In the genomic region with DNA sequence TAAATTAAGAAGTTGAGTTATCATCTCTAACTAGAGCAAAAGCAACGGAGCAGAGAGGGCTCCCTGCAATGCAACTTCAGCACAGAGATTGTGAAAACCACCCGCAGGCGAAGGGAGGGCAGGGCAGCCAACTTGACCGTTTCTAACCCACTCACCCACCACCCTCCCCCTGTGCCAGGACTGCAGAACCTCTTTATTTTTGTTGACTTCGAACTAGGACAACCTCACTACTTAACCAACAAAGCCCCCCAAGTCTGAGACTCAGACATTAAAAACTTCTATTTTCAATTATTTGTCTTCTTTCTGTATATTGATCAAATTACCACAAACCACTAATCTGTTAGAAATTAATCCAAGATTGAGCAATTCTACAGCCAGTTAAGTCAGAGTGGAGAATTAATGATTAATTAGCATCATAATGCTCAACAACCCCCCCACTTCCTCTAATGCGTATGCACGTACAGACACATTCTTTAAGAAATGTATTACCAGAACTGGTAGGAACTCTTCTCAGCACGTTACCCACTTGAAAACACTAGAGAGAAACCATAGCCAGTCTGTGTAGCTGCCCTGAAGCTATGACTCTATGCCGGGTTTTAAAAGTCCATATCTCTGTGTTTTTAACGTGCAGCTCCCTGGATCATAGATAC, we compare ENCODE assay signal across 9 cellular contexts. TPM values are rescaled to one million over a fixed set of nuclear protein-coding genes. Genes with fewer than 3 reads are reported as not detected.
DNase-seq lines count a peak whose midpoint lies in the region; ATAC-seq, FAIRE-seq and TF ChIP-seq lines count a peak whose summit lies in the region.
"Had no signal": no experiment of that assay in that cellular context is flagged by ENCODE, and none has a peak within 500 bp of the region (broad histone marks: within the 10 kb centered on the region; RNA-seq: fewer than 3 reads in every experiment).

No MANE protein-coding gene starts in this region.

- intact Hi-C loops in dendritic cell treated with granulocyte-macrophage colony-stimulating factor and Interleukin-4, amounts not matched to agents 40 ng/mL and 50 ng/mL, for 4 days (cut with micrococcal nuclease), result loop anchor here (5.0 to 10.0 kb wide), 2 partner anchors 43 to 66 kb away; no protein-coding TSS in a partner anchor
- intact Hi-C loops in sigmoid colon (cut with DNase I), result loop anchor here (2.0 to 5.0 kb wide), 3 partner anchors 32 to 223 kb away; partner anchors contain the start of genes ABTB1 and MCM2

- peak overlapping the region; percentile 26 for H3K4me3 Mint-ChIP-seq in dendritic cell treated with granulocyte-macrophage colony-stimulating factor and Interleukin-4, amounts not matched to agents 40 ng/mL and 50 ng/mL, for 4 days
- no peak overlapping the region for H3K4me3 Mint-ChIP-seq in activated CD8-positive, alpha-beta T cell treated with anti-CD3 and anti-CD28 coated beads, Interleukin-2, amount 10 ng/mL, durations not matched to agents 7 days and 5 days

- no peaks in the 10 kb centered on the region for H3K27me3 ChIP-seq in sigmoid colon

- H3K4me1 Mint-ChIP-seq in dendritic cell treated with granulocyte-macrophage colony-stimulating factor and Interleukin-4, amounts not matched to agents 40 ng/mL and 50 ng/mL, for 4 days (ENCODE audit: low read depth), result peaks cover 62% of the 10 kb centered on the region
- H3K4me1 Mint-ChIP-seq in activated CD8-positive, alpha-beta T cell treated with anti-CD3 and anti-CD28 coated beads, Interleukin-2, amount 10 ng/mL, durations not matched to agents 7 days and 5 days (ENCODE audit: low read depth), result peaks cover 35% of the 10 kb centered on the region

- WGBS in sigmoid colon, 2 donors, result 45 to 52% methylated on average over 10 of the region's 10 CpGs

- H3K27me3 Mint-ChIP-seq in dendritic cell treated with granulocyte-macrophage colony-stimulating factor and Interleukin-4, amounts not matched to agents 40 ng/mL and 50 ng/mL, for 4 days, result peaks cover 28% of the 10 kb centered on the region
- H3K27me3 Mint-ChIP-seq in activated CD8-positive, alpha-beta T cell treated with anti-CD3 and anti-CD28 coated beads, Interleukin-2, amount 10 ng/mL, durations not matched to agents 7 days and 5 days (ENCODE audit: low read depth), result peaks cover 51% of the 10 kb centered on the region

- H3K27ac Mint-ChIP-seq in dendritic cell treated with granulocyte-macrophage colony-stimulating factor and Interleukin-4, amounts not matched to agents 40 ng/mL and 50 ng/mL, for 4 days, result peak overlapping the region; percentile 48
- no peak overlapping the region for H3K27ac Mint-ChIP-seq in activated CD8-positive, alpha-beta T cell treated with anti-CD3 and anti-CD28 coated beads, Interleukin-2, amount 10 ng/mL, durations not matched to agents 7 days and 5 days

- H3K4me1 ChIP-seq in sigmoid colon, result peaks cover 0 to 51% (median 38%) of the 10 kb centered on the region in 4 donors

- TF ChIP-seq EP300 in sigmoid colon (IDR thresholded peaks at IDR 0.05), result no peak

- TF ChIP-seq CTCF in sigmoid colon (IDR thresholded peaks at IDR 0.05), result peak in 3 of 4 experiments; percentile 11 to 29 (median 13)

- peak overlapping the region; percentile 88 to 94 (median 89) for H3K27ac ChIP-seq in sigmoid colon

- no peak for FAIRE-seq in GM12891 (lab: Jason Lieb, UNC)

- H3K36me3 ChIP-seq in sigmoid colon, result peaks cover 0 to 15% (median 9%) of the 10 kb centered on the region in 4 donors

- POLR2A ChIA-PET in activated CD8-positive, alpha-beta T cell treated with anti-CD3 and anti-CD28 coated beads, Interleukin-2, amount 10 ng/mL, durations not matched to agents 7 days and 5 days (lab: Charles Lee), result interaction anchor here (1.0 kb wide), 1 partner anchor 21 kb away, joined by 3 read pairs; no protein-coding TSS in a partner anchor

- peaks cover 23% of the 10 kb centered on the region for H3K36me3 Mint-ChIP-seq in dendritic cell treated with granulocyte-macrophage colony-stimulating factor and Interleukin-4, amounts not matched to agents 40 ng/mL and 50 ng/mL, for 4 days (ENCODE audit: low read depth)
- peaks cover 2% of the 10 kb centered on the region for H3K36me3 Mint-ChIP-seq in activated CD8-positive, alpha-beta T cell treated with anti-CD3 and anti-CD28 coated beads, Interleukin-2, amount 10 ng/mL, durations not matched to agents 7 days and 5 days (ENCODE audit: low read depth)

- no peaks in the 10 kb centered on the region for H3K9me3 Mint-ChIP-seq in dendritic cell treated with granulocyte-macrophage colony-stimulating factor and Interleukin-4, amounts not matched to agents 40 ng/mL and 50 ng/mL, for 4 days
- H3K9me3 Mint-ChIP-seq in activated CD8-positive, alpha-beta T cell treated with anti-CD3 and anti-CD28 coated beads, Interleukin-2, amount 10 ng/mL, durations not matched to agents 7 days and 5 days (ENCODE audit: insufficient read depth), result no peaks in the 10 kb centered on the region

- H3K4me3 ChIP-seq in sigmoid colon, result peak overlapping the region in 2 of 4 donors; percentile 92 to 95

- no peak for DNase-seq in GM12891 (ENCODE audit: insufficient read length, low spot score)
- peak; percentile 55 for DNase-seq in HuH-7.5 (ENCODE audit: low spot score)
- no peak for DNase-seq in sigmoid colon
- DNase-seq in activated CD8-positive, alpha-beta T cell treated with anti-CD3 and anti-CD28 coated beads, Interleukin-2, amount 10 ng/mL, durations not matched to agents 7 days and 5 days, result no peak
- DNase-seq in pons (ENCODE audit: low spot score), result no peak
- DNase-seq: NCI-H526 treated with DMSO at 0.1 percent for 48 hours had no signal

- no peak for ATAC-seq in activated CD8-positive, alpha-beta T cell treated with anti-CD3 and anti-CD28 coated beads, Interleukin-2, amount 10 ng/mL, durations not matched to agents 7 days and 5 days
- ATAC-seq in GM19397 (IDR thresholded peaks at IDR 0.05; ENCODE audit: unreplicated experiment) (no peak), GM19452 (IDR thresholded peaks at IDR 0.05; ENCODE audit: unreplicated experiment) (no peak)

- CTCF ChIA-PET in activated CD8-positive, alpha-beta T cell treated with anti-CD3 and anti-CD28 coated beads, Interleukin-2, amount 10 ng/mL, durations not matched to agents 7 days and 5 days (lab: Charles Lee), result interaction anchor here (8.2 kb wide), 1 partner anchor 30 kb away, joined by 63 read pairs; no protein-coding TSS in a partner anchor

- H3K9me3 ChIP-seq in sigmoid colon, result no peaks in the 10 kb centered on the region

- TF ChIP-seq POLR2A in GM12891 (IDR thresholded peaks at IDR 0.05; ENCODE audit: low read depth, low read length) (no peak), sigmoid colon (IDR thresholded peaks at IDR 0.05) (no peak)

TF ChIP-seq in GM12891, 5 proteins besides CTCF, POLR2A, EP300 and RAD21:
- peak; percentile 41; the same call in 1 of the 2 replicates for TF ChIP-seq SPI1 (IDR thresholded peaks at IDR 0.05; ENCODE audit: low read depth, low read length)
- no peak for TF ChIP-seq PAX5 (IDR thresholded peaks at IDR 0.05; ENCODE audit: insufficient read depth, low read length, severe bottlenecking)

RNA-seq across cellular contexts. Expression of gene MGLL, which starts 2.0 kb away (rescaled TPM):
- polyA plus RNA-seq in GM12891 (2012; ENCODE audit: low read depth, missing spikeins), result 49.8 TPM
- 10 to 100 TPM; 24.7 to 46.8 (median 35.5) TPM for total RNA-seq in sigmoid colon
- 100 to 1,000 TPM; 110 to 220 (median 142) TPM for polyA plus RNA-seq in sigmoid colon
- total RNA-seq in activated CD8-positive, alpha-beta T cell treated with anti-CD3 and anti-CD28 coated beads, Interleukin-2, amount 10 ng/mL, durations not matched to agents 7 days and 5 days, result 1 to 10 TPM; 1.5 to 2.2 TPM

Comparison
In these comparisons a context has a peak if more than half of its experiments do, and no peak if none do; other contexts are left out.
1. RNA of gene MGLL, which starts 2.0 kb away (total RNA-seq): 24.7 to 46.8 TPM in sigmoid colon; 1.5 to 2.2 TPM in activated CD8-positive, alpha-beta T cell treated with anti-CD3 and anti-CD28 coated beads, Interleukin-2, amount 10 ng/mL, durations not matched to agents 7 days and 5 days; every median in the first group is over 4 times any median in the second.